Comparison of ENCODE assay signal across 8 cellular contexts in the genomic region with DNA sequence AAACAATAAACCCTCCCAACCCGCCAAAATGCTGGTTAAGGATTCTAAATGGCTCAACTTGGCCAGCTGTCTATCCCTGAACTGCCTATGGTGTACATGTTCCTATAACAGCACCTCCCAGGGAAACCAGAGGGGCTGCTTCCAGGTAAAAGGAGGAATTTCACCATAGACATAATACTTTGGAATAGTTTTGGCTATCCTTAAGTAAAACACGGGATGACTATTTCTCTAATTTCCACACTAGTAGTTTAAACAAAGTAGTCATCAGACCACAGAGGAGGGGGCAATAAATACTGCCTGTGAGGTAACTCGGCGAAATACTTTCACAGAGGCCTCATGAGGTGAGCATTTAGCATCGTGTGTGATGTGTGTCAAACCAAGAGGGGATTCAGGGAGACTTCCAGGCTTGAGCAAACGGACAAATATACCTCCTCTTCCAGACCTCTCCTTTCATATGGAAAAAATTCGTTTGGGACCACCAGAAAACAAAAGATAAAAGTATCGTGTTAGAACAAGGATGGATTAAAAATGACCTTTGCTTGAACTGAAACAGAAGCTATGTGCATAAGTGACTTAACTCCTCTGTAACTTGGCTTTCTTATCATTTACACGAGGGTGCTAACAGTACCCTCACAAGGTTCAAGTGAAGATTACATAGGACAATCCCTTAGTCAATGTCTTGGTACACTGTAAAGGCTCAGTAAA. TPM values are rescaled to one million over a fixed set of nuclear protein-coding genes. Genes with fewer than 3 reads are reported as not detected.
DNase-seq lines count a peak whose midpoint lies in the region.

No MANE protein-coding gene starts in this region.

- H3K4me1 Mint-ChIP-seq in activated T-helper 1 cell treated with anti-CD3 and anti-CD28 coated beads, Interleukin-12 subunit alpha, Interleukin-12 subunit beta, Interleukin-2, Interleukin-4 antibody, amounts not matched to agents 30 ng/mL and 10 ng/mL and 1 ng/mL, durations not matched to agents 14 hours and 24 hours and 36 hours (ENCODE audit: low read depth): peaks cover 41% of the 10 kb centered on the region

- H3K36me3 ChIP-seq in iPS-18a (ENCODE audit: control insufficient read depth, low read depth, low read length) (no peaks in the 10 kb centered on the region), subcutaneous abdominal adipose tissue (ENCODE audit: control insufficient read depth in 5 of 5, insufficient read depth in 5 of 5, low read length in 5 of 5) (no peaks in the 10 kb centered on the region)

- intact Hi-C loops in activated T-helper 1 cell treated with anti-CD3 and anti-CD28 coated beads, Interleukin-12 subunit alpha, Interleukin-12 subunit beta, Interleukin-2, Interleukin-4 antibody, amounts not matched to agents 30 ng/mL and 10 ng/mL and 1 ng/mL, durations not matched to agents 14 hours and 24 hours and 36 hours (cut with micrococcal nuclease): loop anchor here (2.0 to 10.0 kb wide), 4 partner anchors 53 to 255 kb away; no protein-coding TSS in a partner anchor

- H3K9me3 Mint-ChIP-seq in activated T-helper 1 cell treated with anti-CD3 and anti-CD28 coated beads, Interleukin-12 subunit alpha, Interleukin-12 subunit beta, Interleukin-2, Interleukin-4 antibody, amounts not matched to agents 30 ng/mL and 10 ng/mL and 1 ng/mL, durations not matched to agents 14 hours and 24 hours and 36 hours: no peaks in the 10 kb centered on the region

- H3K9ac ChIP-seq in iPS-18a (ENCODE audit: low read length) (peak overlapping the region; percentile 99), subcutaneous abdominal adipose tissue (ENCODE audit: low read length in 5 of 5) (peak overlapping the region; percentile 77 to 99 (median 97))

- H3K27ac ChIP-seq in iPS-18a (ENCODE audit: low read length) (peak overlapping the region; percentile 78), subcutaneous abdominal adipose tissue (ENCODE audit: low read depth, low read length) (peak overlapping the region; percentile 99)

- H3K36me3 Mint-ChIP-seq in activated T-helper 1 cell treated with anti-CD3 and anti-CD28 coated beads, Interleukin-12 subunit alpha, Interleukin-12 subunit beta, Interleukin-2, Interleukin-4 antibody, amounts not matched to agents 30 ng/mL and 10 ng/mL and 1 ng/mL, durations not matched to agents 14 hours and 24 hours and 36 hours (ENCODE audit: low read depth): peaks cover 18% of the 10 kb centered on the region

- H3K27me3 Mint-ChIP-seq in activated T-helper 1 cell treated with anti-CD3 and anti-CD28 coated beads, Interleukin-12 subunit alpha, Interleukin-12 subunit beta, Interleukin-2, Interleukin-4 antibody, amounts not matched to agents 30 ng/mL and 10 ng/mL and 1 ng/mL, durations not matched to agents 14 hours and 24 hours and 36 hours (ENCODE audit: insufficient read depth): peaks cover 4% of the 10 kb centered on the region

- peak overlapping the region; percentile 51 for H3K27ac Mint-ChIP-seq in activated T-helper 1 cell treated with anti-CD3 and anti-CD28 coated beads, Interleukin-12 subunit alpha, Interleukin-12 subunit beta, Interleukin-2, Interleukin-4 antibody, amounts not matched to agents 30 ng/mL and 10 ng/mL and 1 ng/mL, durations not matched to agents 14 hours and 24 hours and 36 hours

- peak; percentile 41 for DNase-seq in NCI-H82 (lab: John Stamatoyannopoulos, UW)
- DNase-seq in NCI-H82 treated with DMSO at 0.1 percent for 48 hours (lab: John Stamatoyannopoulos, UW; ENCODE audit: unreplicated experiment): no peak
- DNase-seq in activated T-helper 1 cell treated with anti-CD3 and anti-CD28 coated beads, Interleukin-12 subunit alpha, Interleukin-12 subunit beta, Interleukin-2, Interleukin-4 antibody, amounts not matched to agents 30 ng/mL and 10 ng/mL and 1 ng/mL, durations not matched to agents 14 hours and 24 hours and 36 hours (ENCODE audit: low spot score): no peak
- no peak for DNase-seq in A172 (ENCODE audit: low spot score)
- no peak for DNase-seq in NCI-H2227 treated with DMSO at 0.1 percent for 48 hours (lab: John Stamatoyannopoulos, UW)
- no peak for DNase-seq in stimulated activated CD4-positive, alpha-beta T cell treated with anti-CD3 and anti-CD28 coated beads, Interleukin-4, amount 100 ng/mL, for 1 hour

- H3K4me3 ChIP-seq in iPS-18a (ENCODE audit: low read length) (peak overlapping the region; percentile 96), subcutaneous abdominal adipose tissue (ENCODE audit: low read depth in 1 of 5, low read length in 5 of 5) (peak overlapping the region; percentile 63 to 90 (median 84))

- H3K27me3 ChIP-seq in iPS-18a (ENCODE audit: control insufficient read depth, insufficient read depth, low read length) (no peaks in the 10 kb centered on the region), subcutaneous abdominal adipose tissue (ENCODE audit: control insufficient read depth in 5 of 5, insufficient read depth in 4 of 5, low read length in 5 of 5) (peaks cover 0 to 4% (median 3%) of the 10 kb centered on the region in 5 donors)

- H3K9me3 ChIP-seq in iPS-18a (ENCODE audit: control insufficient read depth, low read depth, low read length) (no peaks in the 10 kb centered on the region), subcutaneous abdominal adipose tissue (ENCODE audit: control insufficient read depth in 5 of 5, low read length in 5 of 5) (no peaks in the 10 kb centered on the region)

- H3K4me1 ChIP-seq in iPS-18a (ENCODE audit: control insufficient read depth, low read depth, low read length) (no peaks in the 10 kb centered on the region), subcutaneous abdominal adipose tissue (ENCODE audit: control insufficient read depth in 5 of 5, insufficient read depth in 5 of 5, low read length in 5 of 5) (peaks cover 2 to 24% (median 15%) of the 10 kb centered on the region in 5 donors)

- H3K4me3 Mint-ChIP-seq in activated T-helper 1 cell treated with anti-CD3 and anti-CD28 coated beads, Interleukin-12 subunit alpha, Interleukin-12 subunit beta, Interleukin-2, Interleukin-4 antibody, amounts not matched to agents 30 ng/mL and 10 ng/mL and 1 ng/mL, durations not matched to agents 14 hours and 24 hours and 36 hours: peak overlapping the region; percentile 97

RNA-seq across cellular contexts. Expression of a gene that starts 1.0 kb away (rescaled TPM):
- total RNA-seq in activated T-helper 1 cell treated with anti-CD3 and anti-CD28 coated beads, Interleukin-12 subunit alpha, Interleukin-12 subunit beta, Interleukin-2, Interleukin-4 antibody, amounts not matched to agents 30 ng/mL and 10 ng/mL and 1 ng/mL, durations not matched to agents 14 hours and 24 hours and 36 hours: 92.1 and 94.0 TPM in 2 replicates
- total RNA-seq in A172 (2014; rRNA removed; shearing (Covaris generic)): 128 and 139 TPM in 2 replicates
